Comparison of ENCODE assay signal across 9 cellular contexts in genomic region chr9:127783111-127783621, GRCh38. TPM values are rescaled to one million over a fixed set of nuclear protein-coding genes. Genes with fewer than 3 reads are reported as not detected.
DNase-seq lines count a peak whose midpoint lies in the region; ATAC-seq, FAIRE-seq and TF ChIP-seq lines count a peak whose summit lies in the region.
"Had no signal": no experiment of that assay in that cellular context is flagged by ENCODE, and none has a peak within 500 bp of the region (broad histone marks: within the 10 kb centered on the region; RNA-seq: fewer than 3 reads in every experiment).

No MANE protein-coding gene starts in this region.

- POLR2A ChIA-PET in A673 (lab: Charles Lee; ENCODE audit: low non-redundant PET), result no interaction called here

- peak; percentile 46 for TF ChIP-seq POLR2A in GM18951 (IDR thresholded peaks at IDR 0.05; ENCODE audit: extremely low read depth, insufficient read depth, insufficient read length)

- peak overlapping the region; percentile 29 for H3K4me3 ChIP-seq in effector memory CD4-positive, alpha-beta T cell (ENCODE audit: insufficient read depth, low read depth, low read length, poor library complexity, severe bottlenecking)
- H3K4me3 ChIP-seq in A673 (ENCODE audit: low read depth, low read length, poor library complexity, severe bottlenecking), result no peak overlapping the region

- H3K27me3 ChIP-seq in effector memory CD4-positive, alpha-beta T cell (replicated peaks; ENCODE audit: control insufficient read depth, insufficient read depth, low read length, poor library complexity, severe bottlenecking), result no peaks in the 10 kb centered on the region
- no peaks in the 10 kb centered on the region for H3K27me3 ChIP-seq in A673 (replicated peaks; ENCODE audit: insufficient read depth, low read depth, low read length, poor library complexity)

- H3K27ac ChIP-seq in effector memory CD4-positive, alpha-beta T cell (ENCODE audit: insufficient read depth, low read length, poor library complexity, severe bottlenecking), result peak overlapping the region; percentile 87
- H3K27ac ChIP-seq in A673 (ENCODE audit: low read depth, low read length, poor library complexity, severe bottlenecking), result no peak overlapping the region

- peaks cover 55% of the 10 kb centered on the region for H3K4me1 ChIP-seq in effector memory CD4-positive, alpha-beta T cell (ENCODE audit: control insufficient read depth, insufficient read depth, low read length, poor library complexity, severe bottlenecking)
- H3K4me1 ChIP-seq in A673 (ENCODE audit: insufficient read depth, low read length, poor library complexity, severe bottlenecking), result peaks cover 6% of the 10 kb centered on the region

- H3K36me3 ChIP-seq in effector memory CD4-positive, alpha-beta T cell (ENCODE audit: control insufficient read depth, insufficient read depth, low read length), result peaks cover 12% of the 10 kb centered on the region
- H3K36me3 ChIP-seq in A673 (ENCODE audit: insufficient read depth, low read length, poor library complexity, severe bottlenecking), result peaks cover 13% of the 10 kb centered on the region

- no TSS peak for BruUV-seq in A673 (replicated peaks; lab: Mats Ljungman, UMichigan)

- no peak for ATAC-seq in HG03354 (IDR thresholded peaks at IDR 0.05; ENCODE audit: poor library complexity, severe bottlenecking, unreplicated experiment)

- DNase-seq in activated CD4-positive, alpha-beta T cell treated with anti-CD3 and anti-CD28 coated beads for 4 hours, result peak; percentile 50 to 60
- DNase-seq in effector memory CD4-positive, alpha-beta T cell, result peak; percentile 71 to 78 (median 76)
- DNase-seq in stimulated activated CD4-positive, alpha-beta T cell treated with anti-CD3 and anti-CD28 coated beads, Interleukin-15, amount 100 ng/mL, for 24 hours, result peak; percentile 80
- no peak for DNase-seq in frontal cortex (ENCODE audit: low spot score in 2 of 2)
- no peak for DNase-seq in midbrain (lab: John Stamatoyannopoulos, UW)
- DNase-seq in A673 (ENCODE audit: low spot score), result no peak

- intact Hi-C loops in A673 (cut with micrococcal nuclease; ENCODE audit: unreplicated experiment), result no loop called here

- H3K9me3 ChIP-seq in effector memory CD4-positive, alpha-beta T cell (ENCODE audit: control insufficient read depth, low read length), result no peaks in the 10 kb centered on the region
- no peaks in the 10 kb centered on the region for H3K9me3 ChIP-seq in A673 (ENCODE audit: low read depth, low read length, poor library complexity, severe bottlenecking)

- CTCF ChIA-PET in A673 (lab: Charles Lee), result no interaction called here

- in situ Hi-C loops in GM18951 (cut with MboI; ENCODE audit: low sequenced_read_pairs, unreplicated experiment), result no loop called here

- no peak for FAIRE-seq in frontal cortex (lab: Jason Lieb, UNC)
- FAIRE-seq: colon had no signal

- no peak for TF ChIP-seq CTCF in A673 (conservative IDR thresholded peaks at IDR 0.05; ENCODE audit: low read depth, low read length)

RNA-seq across cellular contexts. Expression of gene CDK9, which starts 2.7 kb away (rescaled TPM):
- total RNA-seq in frontal cortex (40.4 TPM), A673 (2021) (68.0 and 77.7 TPM in 2 replicates)

RNA-seq across cellular contexts. Expression of gene SH2D3C, which starts 4.7 kb away (rescaled TPM):
- total RNA-seq in frontal cortex (6.1 TPM), A673 (2021) (not detected in 2 replicates)

RNA-seq across cellular contexts. Expression of gene FPGS, which starts 19.5 kb away (rescaled TPM):
- total RNA-seq in frontal cortex (18.3 TPM), A673 (2021) (74.9 and 78.2 TPM in 2 replicates)

RNA-seq across cellular contexts. Expression of gene TOR2A, which starts 48.1 kb away (rescaled TPM):
- total RNA-seq in frontal cortex (7.3 TPM), A673 (2021) (9.1 and 9.2 TPM in 2 replicates)

Comparison
In these comparisons a context has a peak if more than half of its experiments do, and no peak if none do; other contexts are left out.
1. DNase-seq: peak in activated CD4-positive, alpha-beta T cell treated with anti-CD3 and anti-CD28 coated beads for 4 hours (2 of 2), effector memory CD4-positive, alpha-beta T cell (3 of 3) and stimulated activated CD4-positive, alpha-beta T cell treated with anti-CD3 and anti-CD28 coated beads, Interleukin-15, amount 100 ng/mL, for 24 hours (single experiment); none in frontal cortex (0 of 2), midbrain (single experiment) and A673 (single experiment).